In the genomic region with DNA sequence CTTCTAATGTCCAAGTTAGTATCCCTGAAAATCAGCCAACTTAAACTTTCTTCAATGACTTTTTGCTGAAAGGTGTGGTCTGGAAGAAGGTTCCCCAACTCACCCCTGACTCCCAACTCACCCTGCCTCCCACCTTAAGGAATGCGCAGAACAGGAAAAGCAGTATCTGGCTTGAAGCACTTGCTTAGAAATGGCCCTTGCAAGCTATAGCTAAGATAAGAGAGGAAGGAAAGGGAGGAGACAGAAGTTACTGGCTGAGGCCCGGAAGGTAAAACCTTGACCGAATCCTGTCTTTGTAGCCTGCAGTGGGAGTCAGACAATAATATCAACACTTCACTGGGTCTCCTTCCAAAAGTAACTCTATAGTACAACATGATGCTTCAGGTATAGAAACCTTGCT, we compare ENCODE assay signal across 2 cellular contexts.
TF ChIP-seq lines count a peak whose summit lies in the region.

No MANE protein-coding gene starts in this region.

TF ChIP-seq in liver, 16 proteins besides CTCF, POLR2A, EP300 and RAD21:
- TF ChIP-seq RXRA (IDR thresholded peaks at IDR 0.05) (no peak), NR2F2 (IDR thresholded peaks at IDR 0.05) (peak; percentile 52)

TF ChIP-seq in HepG2, 621 proteins besides CTCF, POLR2A, EP300 and RAD21:
- TF ChIP-seq RFX5 (IDR thresholded peaks at IDR 0.05; ENCODE audit: low read depth, low read length), result no peak
- TF ChIP-seq, protein P1, sequence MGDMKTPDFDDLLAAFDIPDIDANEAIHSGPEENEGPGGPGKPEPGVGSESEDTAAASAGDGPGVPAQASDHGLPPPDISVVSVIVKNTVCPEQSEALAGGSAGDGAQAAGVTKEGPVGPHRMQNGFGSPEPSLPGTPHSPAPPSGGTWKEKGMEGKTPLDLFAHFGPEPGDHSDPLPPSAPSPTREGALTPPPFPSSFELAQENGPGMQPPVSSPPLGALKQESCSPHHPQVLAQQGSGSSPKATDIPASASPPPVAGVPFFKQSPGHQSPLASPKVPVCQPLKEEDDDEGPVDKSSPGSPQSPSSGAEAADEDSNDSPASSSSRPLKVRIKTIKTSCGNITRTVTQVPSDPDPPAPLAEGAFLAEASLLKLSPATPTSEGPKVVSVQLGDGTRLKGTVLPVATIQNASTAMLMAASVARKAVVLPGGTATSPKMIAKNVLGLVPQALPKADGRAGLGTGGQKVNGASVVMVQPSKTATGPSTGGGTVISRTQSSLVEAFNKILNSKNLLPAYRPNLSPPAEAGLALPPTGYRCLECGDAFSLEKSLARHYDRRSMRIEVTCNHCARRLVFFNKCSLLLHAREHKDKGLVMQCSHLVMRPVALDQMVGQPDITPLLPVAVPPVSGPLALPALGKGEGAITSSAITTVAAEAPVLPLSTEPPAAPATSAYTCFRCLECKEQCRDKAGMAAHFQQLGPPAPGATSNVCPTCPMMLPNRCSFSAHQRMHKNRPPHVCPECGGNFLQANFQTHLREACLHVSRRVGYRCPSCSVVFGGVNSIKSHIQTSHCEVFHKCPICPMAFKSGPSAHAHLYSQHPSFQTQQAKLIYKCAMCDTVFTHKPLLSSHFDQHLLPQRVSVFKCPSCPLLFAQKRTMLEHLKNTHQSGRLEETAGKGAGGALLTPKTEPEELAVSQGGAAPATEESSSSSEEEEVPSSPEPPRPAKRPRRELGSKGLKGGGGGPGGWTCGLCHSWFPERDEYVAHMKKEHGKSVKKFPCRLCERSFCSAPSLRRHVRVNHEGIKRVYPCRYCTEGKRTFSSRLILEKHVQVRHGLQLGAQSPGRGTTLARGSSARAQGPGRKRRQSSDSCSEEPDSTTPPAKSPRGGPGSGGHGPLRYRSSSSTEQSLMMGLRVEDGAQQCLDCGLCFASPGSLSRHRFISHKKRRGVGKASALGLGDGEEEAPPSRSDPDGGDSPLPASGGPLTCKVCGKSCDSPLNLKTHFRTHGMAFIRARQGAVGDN (CRISPR knock-in tag; IDR thresholded peaks at IDR 0.05), result no peak
- TF ChIP-seq, protein P2, sequence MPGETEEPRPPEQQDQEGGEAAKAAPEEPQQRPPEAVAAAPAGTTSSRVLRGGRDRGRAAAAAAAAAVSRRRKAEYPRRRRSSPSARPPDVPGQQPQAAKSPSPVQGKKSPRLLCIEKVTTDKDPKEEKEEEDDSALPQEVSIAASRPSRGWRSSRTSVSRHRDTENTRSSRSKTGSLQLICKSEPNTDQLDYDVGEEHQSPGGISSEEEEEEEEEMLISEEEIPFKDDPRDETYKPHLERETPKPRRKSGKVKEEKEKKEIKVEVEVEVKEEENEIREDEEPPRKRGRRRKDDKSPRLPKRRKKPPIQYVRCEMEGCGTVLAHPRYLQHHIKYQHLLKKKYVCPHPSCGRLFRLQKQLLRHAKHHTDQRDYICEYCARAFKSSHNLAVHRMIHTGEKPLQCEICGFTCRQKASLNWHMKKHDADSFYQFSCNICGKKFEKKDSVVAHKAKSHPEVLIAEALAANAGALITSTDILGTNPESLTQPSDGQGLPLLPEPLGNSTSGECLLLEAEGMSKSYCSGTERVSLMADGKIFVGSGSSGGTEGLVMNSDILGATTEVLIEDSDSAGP (CRISPR knock-in tag; IDR thresholded peaks at IDR 0.05; ENCODE audit: borderline replicate concordance), result no peak
- TF ChIP-seq, protein P3, sequence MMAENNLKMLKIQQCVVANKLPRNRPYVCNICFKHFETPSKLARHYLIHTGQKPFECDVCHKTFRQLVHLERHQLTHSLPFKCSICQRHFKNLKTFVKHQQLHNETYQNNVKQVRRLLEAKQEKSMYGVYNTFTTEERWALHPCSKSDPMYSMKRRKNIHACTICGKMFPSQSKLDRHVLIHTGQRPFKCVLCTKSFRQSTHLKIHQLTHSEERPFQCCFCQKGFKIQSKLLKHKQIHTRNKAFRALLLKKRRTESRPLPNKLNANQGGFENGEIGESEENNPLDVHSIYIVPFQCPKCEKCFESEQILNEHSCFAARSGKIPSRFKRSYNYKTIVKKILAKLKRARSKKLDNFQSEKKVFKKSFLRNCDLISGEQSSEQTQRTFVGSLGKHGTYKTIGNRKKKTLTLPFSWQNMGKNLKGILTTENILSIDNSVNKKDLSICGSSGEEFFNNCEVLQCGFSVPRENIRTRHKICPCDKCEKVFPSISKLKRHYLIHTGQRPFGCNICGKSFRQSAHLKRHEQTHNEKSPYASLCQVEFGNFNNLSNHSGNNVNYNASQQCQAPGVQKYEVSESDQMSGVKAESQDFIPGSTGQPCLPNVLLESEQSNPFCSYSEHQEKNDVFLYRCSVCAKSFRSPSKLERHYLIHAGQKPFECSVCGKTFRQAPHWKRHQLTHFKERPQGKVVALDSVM (CRISPR knock-in tag; IDR thresholded peaks at IDR 0.05), result no peak
- TF ChIP-seq, protein P4, sequence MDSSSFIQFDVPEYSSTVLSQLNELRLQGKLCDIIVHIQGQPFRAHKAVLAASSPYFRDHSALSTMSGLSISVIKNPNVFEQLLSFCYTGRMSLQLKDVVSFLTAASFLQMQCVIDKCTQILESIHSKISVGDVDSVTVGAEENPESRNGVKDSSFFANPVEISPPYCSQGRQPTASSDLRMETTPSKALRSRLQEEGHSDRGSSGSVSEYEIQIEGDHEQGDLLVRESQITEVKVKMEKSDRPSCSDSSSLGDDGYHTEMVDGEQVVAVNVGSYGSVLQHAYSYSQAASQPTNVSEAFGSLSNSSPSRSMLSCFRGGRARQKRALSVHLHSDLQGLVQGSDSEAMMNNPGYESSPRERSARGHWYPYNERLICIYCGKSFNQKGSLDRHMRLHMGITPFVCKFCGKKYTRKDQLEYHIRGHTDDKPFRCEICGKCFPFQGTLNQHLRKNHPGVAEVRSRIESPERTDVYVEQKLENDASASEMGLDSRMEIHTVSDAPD (CRISPR knock-in tag; IDR thresholded peaks at IDR 0.05), result no peak
- TF ChIP-seq ZSCAN9 (CRISPR knock-in tag; IDR thresholded peaks at IDR 0.05; ENCODE audit: borderline replicate concordance), result no peak
- no peak for TF ChIP-seq KDM1A (CRISPR knock-in tag; IDR thresholded peaks at IDR 0.05)
- no peak for TF ChIP-seq GABPB1 (CRISPR knock-in tag; IDR thresholded peaks at IDR 0.05)
- TF ChIP-seq, protein P5, sequence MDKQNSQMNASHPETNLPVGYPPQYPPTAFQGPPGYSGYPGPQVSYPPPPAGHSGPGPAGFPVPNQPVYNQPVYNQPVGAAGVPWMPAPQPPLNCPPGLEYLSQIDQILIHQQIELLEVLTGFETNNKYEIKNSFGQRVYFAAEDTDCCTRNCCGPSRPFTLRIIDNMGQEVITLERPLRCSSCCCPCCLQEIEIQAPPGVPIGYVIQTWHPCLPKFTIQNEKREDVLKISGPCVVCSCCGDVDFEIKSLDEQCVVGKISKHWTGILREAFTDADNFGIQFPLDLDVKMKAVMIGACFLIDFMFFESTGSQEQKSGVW (CRISPR knock-in tag; IDR thresholded peaks at IDR 0.05; ENCODE audit: borderline replicate concordance), result no peak
